ENCODE assay signal across 1 cellular context in the genomic region with DNA sequence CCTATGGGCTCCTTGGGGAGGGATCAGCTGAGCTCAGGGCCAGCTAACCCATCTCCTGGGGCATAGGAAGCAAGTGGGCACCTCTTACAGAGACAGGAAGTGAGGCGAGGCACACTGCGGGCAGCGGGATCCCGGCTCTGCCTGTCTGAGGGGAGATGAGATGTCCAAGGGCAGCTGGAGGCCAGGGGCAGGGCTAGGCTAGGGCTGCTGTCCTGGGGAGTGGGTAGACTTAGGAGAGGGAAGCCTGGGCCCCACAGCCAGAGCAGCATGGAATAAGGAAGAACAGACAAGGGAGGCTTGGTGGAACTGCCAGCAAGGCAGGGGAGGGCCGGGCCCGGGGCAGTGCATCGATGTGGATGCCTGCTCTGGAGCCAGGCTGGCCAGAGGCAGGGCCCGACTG.
TF ChIP-seq lines count a peak whose summit lies in the region.

No MANE protein-coding gene starts in this region.

TF ChIP-seq in GM23338, 12 proteins besides CTCF, POLR2A, EP300 and RAD21 (continued from another document):
- TF ChIP-seq, protein P1, sequence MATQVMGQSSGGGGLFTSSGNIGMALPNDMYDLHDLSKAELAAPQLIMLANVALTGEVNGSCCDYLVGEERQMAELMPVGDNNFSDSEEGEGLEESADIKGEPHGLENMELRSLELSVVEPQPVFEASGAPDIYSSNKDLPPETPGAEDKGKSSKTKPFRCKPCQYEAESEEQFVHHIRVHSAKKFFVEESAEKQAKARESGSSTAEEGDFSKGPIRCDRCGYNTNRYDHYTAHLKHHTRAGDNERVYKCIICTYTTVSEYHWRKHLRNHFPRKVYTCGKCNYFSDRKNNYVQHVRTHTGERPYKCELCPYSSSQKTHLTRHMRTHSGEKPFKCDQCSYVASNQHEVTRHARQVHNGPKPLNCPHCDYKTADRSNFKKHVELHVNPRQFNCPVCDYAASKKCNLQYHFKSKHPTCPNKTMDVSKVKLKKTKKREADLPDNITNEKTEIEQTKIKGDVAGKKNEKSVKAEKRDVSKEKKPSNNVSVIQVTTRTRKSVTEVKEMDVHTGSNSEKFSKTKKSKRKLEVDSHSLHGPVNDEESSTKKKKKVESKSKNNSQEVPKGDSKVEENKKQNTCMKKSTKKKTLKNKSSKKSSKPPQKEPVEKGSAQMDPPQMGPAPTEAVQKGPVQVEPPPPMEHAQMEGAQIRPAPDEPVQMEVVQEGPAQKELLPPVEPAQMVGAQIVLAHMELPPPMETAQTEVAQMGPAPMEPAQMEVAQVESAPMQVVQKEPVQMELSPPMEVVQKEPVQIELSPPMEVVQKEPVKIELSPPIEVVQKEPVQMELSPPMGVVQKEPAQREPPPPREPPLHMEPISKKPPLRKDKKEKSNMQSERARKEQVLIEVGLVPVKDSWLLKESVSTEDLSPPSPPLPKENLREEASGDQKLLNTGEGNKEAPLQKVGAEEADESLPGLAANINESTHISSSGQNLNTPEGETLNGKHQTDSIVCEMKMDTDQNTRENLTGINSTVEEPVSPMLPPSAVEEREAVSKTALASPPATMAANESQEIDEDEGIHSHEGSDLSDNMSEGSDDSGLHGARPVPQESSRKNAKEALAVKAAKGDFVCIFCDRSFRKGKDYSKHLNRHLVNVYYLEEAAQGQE (IDR thresholded peaks at IDR 0.05; ENCODE audit: unreplicated experiment) = no peak
- TF ChIP-seq, protein P2, sequence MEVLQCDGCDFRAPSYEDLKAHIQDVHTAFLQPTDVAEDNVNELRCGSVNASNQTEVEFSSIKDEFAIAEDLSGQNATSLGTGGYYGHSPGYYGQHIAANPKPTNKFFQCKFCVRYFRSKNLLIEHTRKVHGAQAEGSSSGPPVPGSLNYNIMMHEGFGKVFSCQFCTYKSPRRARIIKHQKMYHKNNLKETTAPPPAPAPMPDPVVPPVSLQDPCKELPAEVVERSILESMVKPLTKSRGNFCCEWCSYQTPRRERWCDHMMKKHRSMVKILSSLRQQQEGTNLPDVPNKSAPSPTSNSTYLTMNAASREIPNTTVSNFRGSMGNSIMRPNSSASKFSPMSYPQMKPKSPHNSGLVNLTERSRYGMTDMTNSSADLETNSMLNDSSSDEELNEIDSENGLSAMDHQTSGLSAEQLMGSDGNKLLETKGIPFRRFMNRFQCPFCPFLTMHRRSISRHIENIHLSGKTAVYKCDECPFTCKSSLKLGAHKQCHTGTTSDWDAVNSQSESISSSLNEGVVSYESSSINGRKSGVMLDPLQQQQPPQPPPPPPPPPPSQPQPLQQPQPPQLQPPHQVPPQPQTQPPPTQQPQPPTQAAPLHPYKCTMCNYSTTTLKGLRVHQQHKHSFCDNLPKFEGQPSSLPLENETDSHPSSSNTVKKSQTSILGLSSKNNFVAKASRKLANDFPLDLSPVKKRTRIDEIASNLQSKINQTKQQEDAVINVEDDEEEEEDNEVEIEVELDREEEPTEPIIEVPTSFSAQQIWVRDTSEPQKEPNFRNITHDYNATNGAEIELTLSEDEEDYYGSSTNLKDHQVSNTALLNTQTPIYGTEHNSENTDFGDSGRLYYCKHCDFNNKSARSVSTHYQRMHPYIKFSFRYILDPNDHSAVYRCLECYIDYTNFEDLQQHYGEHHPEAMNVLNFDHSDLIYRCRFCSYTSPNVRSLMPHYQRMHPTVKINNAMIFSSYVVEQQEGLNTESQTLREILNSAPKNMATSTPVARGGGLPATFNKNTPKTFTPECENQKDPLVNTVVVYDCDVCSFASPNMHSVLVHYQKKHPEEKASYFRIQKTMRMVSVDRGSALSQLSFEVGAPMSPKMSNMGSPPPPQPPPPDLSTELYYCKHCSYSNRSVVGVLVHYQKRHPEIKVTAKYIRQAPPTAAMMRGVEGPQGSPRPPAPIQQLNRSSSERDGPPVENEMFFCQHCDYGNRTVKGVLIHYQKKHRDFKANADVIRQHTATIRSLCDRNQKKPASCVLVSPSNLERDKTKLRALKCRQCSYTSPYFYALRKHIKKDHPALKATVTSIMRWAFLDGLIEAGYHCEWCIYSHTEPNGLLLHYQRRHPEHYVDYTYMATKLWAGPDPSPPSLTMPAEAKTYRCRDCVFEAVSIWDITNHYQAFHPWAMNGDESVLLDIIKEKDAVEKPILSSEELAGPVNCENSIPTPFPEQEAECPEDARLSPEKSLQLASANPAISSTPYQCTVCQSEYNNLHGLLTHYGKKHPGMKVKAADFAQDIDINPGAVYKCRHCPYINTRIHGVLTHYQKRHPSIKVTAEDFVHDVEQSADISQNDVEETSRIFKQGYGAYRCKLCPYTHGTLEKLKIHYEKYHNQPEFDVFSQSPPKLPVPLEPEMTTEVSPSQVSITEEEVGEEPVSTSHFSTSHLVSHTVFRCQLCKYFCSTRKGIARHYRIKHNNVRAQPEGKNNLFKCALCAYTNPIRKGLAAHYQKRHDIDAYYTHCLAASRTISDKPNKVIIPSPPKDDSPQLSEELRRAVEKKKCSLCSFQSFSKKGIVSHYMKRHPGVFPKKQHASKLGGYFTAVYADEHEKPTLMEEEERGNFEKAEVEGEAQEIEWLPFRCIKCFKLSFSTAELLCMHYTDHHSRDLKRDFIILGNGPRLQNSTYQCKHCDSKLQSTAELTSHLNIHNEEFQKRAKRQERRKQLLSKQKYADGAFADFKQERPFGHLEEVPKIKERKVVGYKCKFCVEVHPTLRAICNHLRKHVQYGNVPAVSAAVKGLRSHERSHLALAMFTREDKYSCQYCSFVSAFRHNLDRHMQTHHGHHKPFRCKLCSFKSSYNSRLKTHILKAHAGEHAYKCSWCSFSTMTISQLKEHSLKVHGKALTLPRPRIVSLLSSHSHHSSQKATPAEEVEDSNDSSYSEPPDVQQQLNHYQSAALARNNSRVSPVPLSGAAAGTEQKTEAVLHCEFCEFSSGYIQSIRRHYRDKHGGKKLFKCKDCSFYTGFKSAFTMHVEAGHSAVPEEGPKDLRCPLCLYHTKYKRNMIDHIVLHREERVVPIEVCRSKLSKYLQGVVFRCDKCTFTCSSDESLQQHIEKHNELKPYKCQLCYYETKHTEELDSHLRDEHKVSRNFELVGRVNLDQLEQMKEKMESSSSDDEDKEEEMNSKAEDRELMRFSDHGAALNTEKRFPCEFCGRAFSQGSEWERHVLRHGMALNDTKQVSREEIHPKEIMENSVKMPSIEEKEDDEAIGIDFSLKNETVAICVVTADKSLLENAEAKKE (CRISPR knock-in tag; IDR thresholded peaks at IDR 0.05) = no peak
- no peak for TF ChIP-seq NANOG (IDR thresholded peaks at IDR 0.05; ENCODE audit: borderline replicate concordance)
- no peak for TF ChIP-seq ZNF331 (CRISPR knock-in tag; IDR thresholded peaks at IDR 0.05; ENCODE audit: low read depth)
- no peak for TF ChIP-seq EZH2phosphoT487 (IDR thresholded peaks at IDR 0.05; ENCODE audit: unreplicated experiment)
- TF ChIP-seq, protein P3, sequence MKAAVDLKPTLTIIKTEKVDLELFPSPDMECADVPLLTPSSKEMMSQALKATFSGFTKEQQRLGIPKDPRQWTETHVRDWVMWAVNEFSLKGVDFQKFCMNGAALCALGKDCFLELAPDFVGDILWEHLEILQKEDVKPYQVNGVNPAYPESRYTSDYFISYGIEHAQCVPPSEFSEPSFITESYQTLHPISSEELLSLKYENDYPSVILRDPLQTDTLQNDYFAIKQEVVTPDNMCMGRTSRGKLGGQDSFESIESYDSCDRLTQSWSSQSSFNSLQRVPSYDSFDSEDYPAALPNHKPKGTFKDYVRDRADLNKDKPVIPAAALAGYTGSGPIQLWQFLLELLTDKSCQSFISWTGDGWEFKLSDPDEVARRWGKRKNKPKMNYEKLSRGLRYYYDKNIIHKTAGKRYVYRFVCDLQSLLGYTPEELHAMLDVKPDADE (IDR thresholded peaks at IDR 0.05) = no peak
- TF ChIP-seq JUNB (IDR thresholded peaks at IDR 0.05; ENCODE audit: unreplicated experiment) = no peak
- no peak for TF ChIP-seq POLR2AphosphoS5 (IDR thresholded peaks at IDR 0.05; ENCODE audit: low read depth)
- TF ChIP-seq STAT1 (IDR thresholded peaks at IDR 0.05; ENCODE audit: unreplicated experiment) = no peak
- TF ChIP-seq EZH2 (IDR thresholded peaks at IDR 0.05; ENCODE audit: low read depth, unreplicated experiment) = no peak
- no peak for TF ChIP-seq CREB1 (CRISPR knock-in tag; IDR thresholded peaks at IDR 0.05; ENCODE audit: low read depth)
